Comparison of ENCODE assay signal across 2 cellular contexts in genomic region chr3:166052440-166052839, GRCh38.
TF ChIP-seq lines count a peak whose summit lies in the region.

No MANE protein-coding gene starts in this region.

TF ChIP-seq in HepG2, 621 proteins besides CTCF, POLR2A, EP300 and RAD21:
- TF ChIP-seq ZNF224 (CRISPR knock-in tag; IDR thresholded peaks at IDR 0.05) (no peak), GLI4 (CRISPR knock-in tag; IDR thresholded peaks at IDR 0.05; ENCODE audit: borderline replicate concordance) (no peak)

TF ChIP-seq in H1, 55 proteins besides CTCF, POLR2A, EP300 and RAD21:
- no peak for TF ChIP-seq SAP30 (IDR thresholded peaks at IDR 0.05; ENCODE audit: insufficient read depth, insufficient replicate concordance, low read length)
- TF ChIP-seq, protein P1, sequence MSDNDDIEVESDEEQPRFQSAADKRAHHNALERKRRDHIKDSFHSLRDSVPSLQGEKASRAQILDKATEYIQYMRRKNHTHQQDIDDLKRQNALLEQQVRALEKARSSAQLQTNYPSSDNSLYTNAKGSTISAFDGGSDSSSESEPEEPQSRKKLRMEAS (IDR thresholded peaks at IDR 0.05), result no peak
- no peak for TF ChIP-seq SRF (IDR thresholded peaks at IDR 0.05; ENCODE audit: low read depth, low read length)
- TF ChIP-seq KDM1A (IDR thresholded peaks at IDR 0.05; ENCODE audit: borderline replicate concordance, low read length), result no peak
- TF ChIP-seq, protein P2, sequence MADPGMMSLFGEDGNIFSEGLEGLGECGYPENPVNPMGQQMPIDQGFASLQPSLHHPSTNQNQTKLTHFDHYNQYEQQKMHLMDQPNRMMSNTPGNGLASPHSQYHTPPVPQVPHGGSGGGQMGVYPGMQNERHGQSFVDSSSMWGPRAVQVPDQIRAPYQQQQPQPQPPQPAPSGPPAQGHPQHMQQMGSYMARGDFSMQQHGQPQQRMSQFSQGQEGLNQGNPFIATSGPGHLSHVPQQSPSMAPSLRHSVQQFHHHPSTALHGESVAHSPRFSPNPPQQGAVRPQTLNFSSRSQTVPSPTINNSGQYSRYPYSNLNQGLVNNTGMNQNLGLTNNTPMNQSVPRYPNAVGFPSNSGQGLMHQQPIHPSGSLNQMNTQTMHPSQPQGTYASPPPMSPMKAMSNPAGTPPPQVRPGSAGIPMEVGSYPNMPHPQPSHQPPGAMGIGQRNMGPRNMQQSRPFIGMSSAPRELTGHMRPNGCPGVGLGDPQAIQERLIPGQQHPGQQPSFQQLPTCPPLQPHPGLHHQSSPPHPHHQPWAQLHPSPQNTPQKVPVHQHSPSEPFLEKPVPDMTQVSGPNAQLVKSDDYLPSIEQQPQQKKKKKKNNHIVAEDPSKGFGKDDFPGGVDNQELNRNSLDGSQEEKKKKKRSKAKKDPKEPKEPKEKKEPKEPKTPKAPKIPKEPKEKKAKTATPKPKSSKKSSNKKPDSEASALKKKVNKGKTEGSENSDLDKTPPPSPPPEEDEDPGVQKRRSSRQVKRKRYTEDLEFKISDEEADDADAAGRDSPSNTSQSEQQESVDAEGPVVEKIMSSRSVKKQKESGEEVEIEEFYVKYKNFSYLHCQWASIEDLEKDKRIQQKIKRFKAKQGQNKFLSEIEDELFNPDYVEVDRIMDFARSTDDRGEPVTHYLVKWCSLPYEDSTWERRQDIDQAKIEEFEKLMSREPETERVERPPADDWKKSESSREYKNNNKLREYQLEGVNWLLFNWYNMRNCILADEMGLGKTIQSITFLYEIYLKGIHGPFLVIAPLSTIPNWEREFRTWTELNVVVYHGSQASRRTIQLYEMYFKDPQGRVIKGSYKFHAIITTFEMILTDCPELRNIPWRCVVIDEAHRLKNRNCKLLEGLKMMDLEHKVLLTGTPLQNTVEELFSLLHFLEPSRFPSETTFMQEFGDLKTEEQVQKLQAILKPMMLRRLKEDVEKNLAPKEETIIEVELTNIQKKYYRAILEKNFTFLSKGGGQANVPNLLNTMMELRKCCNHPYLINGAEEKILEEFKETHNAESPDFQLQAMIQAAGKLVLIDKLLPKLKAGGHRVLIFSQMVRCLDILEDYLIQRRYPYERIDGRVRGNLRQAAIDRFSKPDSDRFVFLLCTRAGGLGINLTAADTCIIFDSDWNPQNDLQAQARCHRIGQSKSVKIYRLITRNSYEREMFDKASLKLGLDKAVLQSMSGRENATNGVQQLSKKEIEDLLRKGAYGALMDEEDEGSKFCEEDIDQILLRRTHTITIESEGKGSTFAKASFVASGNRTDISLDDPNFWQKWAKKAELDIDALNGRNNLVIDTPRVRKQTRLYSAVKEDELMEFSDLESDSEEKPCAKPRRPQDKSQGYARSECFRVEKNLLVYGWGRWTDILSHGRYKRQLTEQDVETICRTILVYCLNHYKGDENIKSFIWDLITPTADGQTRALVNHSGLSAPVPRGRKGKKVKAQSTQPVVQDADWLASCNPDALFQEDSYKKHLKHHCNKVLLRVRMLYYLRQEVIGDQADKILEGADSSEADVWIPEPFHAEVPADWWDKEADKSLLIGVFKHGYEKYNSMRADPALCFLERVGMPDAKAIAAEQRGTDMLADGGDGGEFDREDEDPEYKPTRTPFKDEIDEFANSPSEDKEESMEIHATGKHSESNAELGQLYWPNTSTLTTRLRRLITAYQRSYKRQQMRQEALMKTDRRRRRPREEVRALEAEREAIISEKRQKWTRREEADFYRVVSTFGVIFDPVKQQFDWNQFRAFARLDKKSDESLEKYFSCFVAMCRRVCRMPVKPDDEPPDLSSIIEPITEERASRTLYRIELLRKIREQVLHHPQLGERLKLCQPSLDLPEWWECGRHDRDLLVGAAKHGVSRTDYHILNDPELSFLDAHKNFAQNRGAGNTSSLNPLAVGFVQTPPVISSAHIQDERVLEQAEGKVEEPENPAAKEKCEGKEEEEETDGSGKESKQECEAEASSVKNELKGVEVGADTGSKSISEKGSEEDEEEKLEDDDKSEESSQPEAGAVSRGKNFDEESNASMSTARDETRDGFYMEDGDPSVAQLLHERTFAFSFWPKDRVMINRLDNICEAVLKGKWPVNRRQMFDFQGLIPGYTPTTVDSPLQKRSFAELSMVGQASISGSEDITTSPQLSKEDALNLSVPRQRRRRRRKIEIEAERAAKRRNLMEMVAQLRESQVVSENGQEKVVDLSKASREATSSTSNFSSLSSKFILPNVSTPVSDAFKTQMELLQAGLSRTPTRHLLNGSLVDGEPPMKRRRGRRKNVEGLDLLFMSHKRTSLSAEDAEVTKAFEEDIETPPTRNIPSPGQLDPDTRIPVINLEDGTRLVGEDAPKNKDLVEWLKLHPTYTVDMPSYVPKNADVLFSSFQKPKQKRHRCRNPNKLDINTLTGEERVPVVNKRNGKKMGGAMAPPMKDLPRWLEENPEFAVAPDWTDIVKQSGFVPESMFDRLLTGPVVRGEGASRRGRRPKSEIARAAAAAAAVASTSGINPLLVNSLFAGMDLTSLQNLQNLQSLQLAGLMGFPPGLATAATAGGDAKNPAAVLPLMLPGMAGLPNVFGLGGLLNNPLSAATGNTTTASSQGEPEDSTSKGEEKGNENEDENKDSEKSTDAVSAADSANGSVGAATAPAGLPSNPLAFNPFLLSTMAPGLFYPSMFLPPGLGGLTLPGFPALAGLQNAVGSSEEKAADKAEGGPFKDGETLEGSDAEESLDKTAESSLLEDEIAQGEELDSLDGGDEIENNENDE (IDR thresholded peaks at IDR 0.05; ENCODE audit: insufficient replicate concordance, low read length), result no peak
- no peak for TF ChIP-seq KDM4A (IDR thresholded peaks at IDR 0.05; ENCODE audit: low read depth, low read length, severe bottlenecking)
- no peak for TF ChIP-seq SIRT6 (IDR thresholded peaks at IDR 0.05; ENCODE audit: low read length)
- TF ChIP-seq TCF12 (IDR thresholded peaks at IDR 0.05; ENCODE audit: low read depth, low read length), result no peak
- TF ChIP-seq CTBP2 (IDR thresholded peaks at IDR 0.05; ENCODE audit: borderline replicate concordance, insufficient read depth, insufficient read length, low read length), result no peak
- no peak for TF ChIP-seq RNF2 (IDR thresholded peaks at IDR 0.05; ENCODE audit: borderline replicate concordance, low read depth, low read length, missing control alignments, poor library complexity, severe bottlenecking)
- no peak for TF ChIP-seq TAF1 (IDR thresholded peaks at IDR 0.05; ENCODE audit: low read depth, low read length)
- TF ChIP-seq RXRA (IDR thresholded peaks at IDR 0.05; ENCODE audit: insufficient read depth, low read depth, low read length), result no peak
- no peak for TF ChIP-seq RFX5 (IDR thresholded peaks at IDR 0.05; ENCODE audit: borderline replicate concordance, low read depth, low read length)
- no peak for TF ChIP-seq EGR1 (IDR thresholded peaks at IDR 0.05; ENCODE audit: borderline replicate concordance, low read depth, low read length)
- no peak for TF ChIP-seq JUN (IDR thresholded peaks at IDR 0.05; ENCODE audit: low read depth, low read length)
- no peak for TF ChIP-seq SUZ12 (IDR thresholded peaks at IDR 0.05; ENCODE audit: low read length)
- TF ChIP-seq, protein P3, sequence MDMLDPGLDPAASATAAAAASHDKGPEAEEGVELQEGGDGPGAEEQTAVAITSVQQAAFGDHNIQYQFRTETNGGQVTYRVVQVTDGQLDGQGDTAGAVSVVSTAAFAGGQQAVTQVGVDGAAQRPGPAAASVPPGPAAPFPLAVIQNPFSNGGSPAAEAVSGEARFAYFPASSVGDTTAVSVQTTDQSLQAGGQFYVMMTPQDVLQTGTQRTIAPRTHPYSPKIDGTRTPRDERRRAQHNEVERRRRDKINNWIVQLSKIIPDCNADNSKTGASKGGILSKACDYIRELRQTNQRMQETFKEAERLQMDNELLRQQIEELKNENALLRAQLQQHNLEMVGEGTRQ (IDR thresholded peaks at IDR 0.05; ENCODE audit: low read length), result no peak
- no peak for TF ChIP-seq GTF2F1 (IDR thresholded peaks at IDR 0.05; ENCODE audit: borderline replicate concordance, low read depth, low read length)
- TF ChIP-seq, protein P4, sequence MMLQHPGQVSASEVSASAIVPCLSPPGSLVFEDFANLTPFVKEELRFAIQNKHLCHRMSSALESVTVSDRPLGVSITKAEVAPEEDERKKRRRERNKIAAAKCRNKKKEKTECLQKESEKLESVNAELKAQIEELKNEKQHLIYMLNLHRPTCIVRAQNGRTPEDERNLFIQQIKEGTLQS (IDR thresholded peaks at IDR 0.05; ENCODE audit: insufficient read depth, low read depth, low read length), result no peak
- no peak for TF ChIP-seq CHD2 (IDR thresholded peaks at IDR 0.05; ENCODE audit: low read length)
